ENCODE assay signal across 23 cellular contexts in the genomic region with DNA sequence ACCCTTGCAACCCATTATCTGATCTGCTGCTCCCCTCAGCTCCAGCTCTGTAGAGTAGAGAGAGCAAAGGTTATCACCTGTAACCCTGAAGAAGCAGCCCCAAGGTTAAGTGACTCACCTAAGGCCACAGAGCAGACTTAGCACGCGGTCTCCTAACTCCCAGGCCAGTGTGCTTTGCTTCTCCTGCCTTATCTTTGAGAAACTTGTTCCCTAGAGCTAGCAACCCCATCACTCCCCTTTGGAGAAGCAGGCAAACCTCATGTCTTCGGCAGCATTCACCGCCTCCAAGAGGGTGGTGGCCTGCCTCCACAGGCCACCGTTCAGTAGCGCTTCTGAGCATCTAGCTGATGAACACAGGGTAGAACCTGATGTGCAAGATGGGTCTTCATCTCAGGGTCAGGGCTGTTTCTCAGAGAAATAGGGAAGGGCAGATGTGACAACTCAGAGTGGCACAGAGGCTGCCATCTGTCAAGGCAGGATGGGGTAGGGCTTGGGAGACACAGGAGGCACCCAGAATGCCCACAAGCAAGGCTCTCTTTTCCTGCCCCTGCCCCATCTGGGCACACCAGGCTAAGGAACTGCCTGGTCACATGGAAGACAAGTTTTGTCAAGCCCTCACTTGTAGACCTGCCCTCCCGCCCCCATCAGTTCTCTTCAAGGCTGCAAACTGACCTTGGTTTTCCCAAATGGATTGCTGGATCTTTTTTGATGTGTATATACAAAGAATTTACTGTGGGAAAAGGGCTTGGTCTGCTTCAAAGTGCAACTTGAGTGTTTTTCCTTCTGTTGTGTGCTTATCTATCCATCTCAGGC. TPM values are rescaled to one million over a fixed set of nuclear protein-coding genes. Genes with fewer than 3 reads are reported as not detected.
A peak's percentile ranks its signal among the peaks of the same experiment; 100 is the strongest.
DNase-seq lines count a peak whose midpoint lies in the region; ATAC-seq and TF ChIP-seq lines count a peak whose summit lies in the region.
"Had no signal": no experiment of that assay in that cellular context is flagged by ENCODE, and none has a peak within 500 bp of the region (broad histone marks: within the 10 kb centered on the region; RNA-seq: fewer than 3 reads in every experiment).

No MANE protein-coding gene starts in this region.

- intact Hi-C loops in activated naive CD4-positive, alpha-beta T cell treated with anti-CD3 and anti-CD28 coated beads for 36 hours (cut with micrococcal nuclease): no loop called here

- ATAC-seq in activated T-helper 17 cell treated with anti-CD3 and anti-CD28 coated beads, Interleukin-2, amount 50 U/mL, for 72 hours (replicated peaks): no peak
- ATAC-seq: HepG2, left ventricle myocardium superior had no signal

- H3K9ac ChIP-seq in Loucy (ENCODE audit: low read depth, low read length, poor library complexity, severe bottlenecking) (peak overlapping the region; percentile 22), mesenchymal stem cell (ENCODE audit: low read length) (no peak overlapping the region)

- no peaks in the 10 kb centered on the region for H4K20me1 ChIP-seq in Loucy (ENCODE audit: insufficient read depth, low read length, poor library complexity, severe bottlenecking)

- no peaks in the 10 kb centered on the region for H3K9me3 Mint-ChIP-seq in activated naive CD4-positive, alpha-beta T cell treated with anti-CD3 and anti-CD28 coated beads for 36 hours
- H3K9me3 Mint-ChIP-seq in activated T-helper 17 cell treated with anti-CD3 and anti-CD28 coated beads, Interleukin-2, amount 50 U/mL, for 72 hours: no peaks in the 10 kb centered on the region
- H3K9me3 Mint-ChIP-seq in nephron progenitor cell: no peaks in the 10 kb centered on the region
- H3K9me3 Mint-ChIP-seq: activated CD4-positive, alpha-beta memory T cell treated with anti-CD3 and anti-CD28 coated beads, Interleukin-2, amount 10 ng/mL, durations not matched to agents 7 days and 5 days; CD8-positive, alpha-beta memory T cell; HFFc6; immature natural killer cell had no signal

- no peaks in the 10 kb centered on the region for H3K79me2 ChIP-seq in Loucy (ENCODE audit: insufficient read depth, low read length)

- no peaks in the 10 kb centered on the region for H3K27me3 ChIP-seq in Loucy (ENCODE audit: insufficient read depth, low read length, poor library complexity, severe bottlenecking)
- no peaks in the 10 kb centered on the region for H3K27me3 ChIP-seq in mesenchymal stem cell (ENCODE audit: control insufficient read depth in 1 of 2, insufficient read depth in 1 of 2, low read length in 2 of 2)
- H3K27me3 ChIP-seq: MG63, neutrophil, right atrium auricular region, thyroid gland had no signal

- H3K4me3 Mint-ChIP-seq in activated naive CD4-positive, alpha-beta T cell treated with anti-CD3 and anti-CD28 coated beads for 36 hours: no peak overlapping the region
- H3K4me3 Mint-ChIP-seq in activated T-helper 17 cell treated with anti-CD3 and anti-CD28 coated beads, Interleukin-2, amount 50 U/mL, for 72 hours: no peak overlapping the region
- no peak overlapping the region for H3K4me3 Mint-ChIP-seq in nephron progenitor cell
- H3K4me3 Mint-ChIP-seq: activated CD4-positive, alpha-beta memory T cell treated with anti-CD3 and anti-CD28 coated beads, Interleukin-2, amount 10 ng/mL, durations not matched to agents 7 days and 5 days; CD8-positive, alpha-beta memory T cell; HFFc6; immature natural killer cell had no signal

- no peak overlapping the region for H2AK5ac ChIP-seq in mesenchymal stem cell (ENCODE audit: low read length, severe bottlenecking)

- H2AFZ ChIP-seq in Loucy (ENCODE audit: low read length) (no peak overlapping the region), mesenchymal stem cell (ENCODE audit: low read depth, low read length) (no peak overlapping the region)

- no peaks in the 10 kb centered on the region for H3K36me3 Mint-ChIP-seq in activated naive CD4-positive, alpha-beta T cell treated with anti-CD3 and anti-CD28 coated beads for 36 hours (ENCODE audit: low read depth)
- H3K36me3 Mint-ChIP-seq in activated T-helper 17 cell treated with anti-CD3 and anti-CD28 coated beads, Interleukin-2, amount 50 U/mL, for 72 hours (ENCODE audit: low read depth): peaks cover 80% of the 10 kb centered on the region
- peaks cover 56% of the 10 kb centered on the region for H3K36me3 Mint-ChIP-seq in nephron progenitor cell (ENCODE audit: low read depth)

- H3K9me2 ChIP-seq in Loucy (replicated peaks; ENCODE audit: low read depth, low read length): no peaks in the 10 kb centered on the region

- no peak overlapping the region for H4K91ac ChIP-seq in mesenchymal stem cell (ENCODE audit: low read length)

- H3K27ac ChIP-seq in mesenchymal stem cell (ENCODE audit: low read length, poor library complexity, severe bottlenecking): no peak overlapping the region
- H3K27ac ChIP-seq: neutrophil, right atrium auricular region, thyroid gland had no signal

- no peak overlapping the region for H4K8ac ChIP-seq in mesenchymal stem cell (ENCODE audit: low read length)

- no peak overlapping the region for H3K14ac ChIP-seq in mesenchymal stem cell (ENCODE audit: low read length in 2 of 2)

- DNase-seq in activated naive CD4-positive, alpha-beta T cell treated with anti-CD3 and anti-CD28 coated beads for 36 hours: no peak
- DNase-seq in activated naive CD4-positive, alpha-beta T cell (lab: John Stamatoyannopoulos, UW): no peak
- DNase-seq in nephron progenitor cell (no peak), NCI-H2081 (lab: John Stamatoyannopoulos, UW) (no peak), mesenchymal stem cell (no peak)
- DNase-seq in stimulated activated CD4-positive, alpha-beta T cell treated with anti-CD3 and anti-CD28 coated beads, Interleukin-2, amount 100 ng/mL, for 48 hours: no peak
- DNase-seq: activated CD4-positive, alpha-beta memory T cell treated with anti-CD3 and anti-CD28 coated beads, Interleukin-2, amount 10 ng/mL, durations not matched to agents 7 days and 5 days; amygdala; CD8-positive, alpha-beta memory T cell; cerebellar nuclear complex; DMS79 treated with DMSO at 0.1 percent for 48 hours; HFFc6; immature natural killer cell; left ventricle myocardium superior; MG63; RPMI8226; stimulated activated CD4-positive, alpha-beta T cell treated with anti-CD3 and anti-CD28 coated beads, Interleukin-15, amount 100 ng/mL, for 24 hours; thyroid gland had no signal

- TF ChIP-seq CTCF in Loucy (conservative IDR thresholded peaks at IDR 0.05; ENCODE audit: low read length) (no peak), nephron progenitor cell (IDR thresholded peaks at IDR 0.05) (no peak)

- H3K18ac ChIP-seq in mesenchymal stem cell (ENCODE audit: low read depth in 1 of 2, low read length in 2 of 2): no peak overlapping the region

- CTCF ChIA-PET in activated naive CD4-positive, alpha-beta T cell treated with anti-CD3 and anti-CD28 coated beads for 36 hours (lab: Charles Lee): interaction anchor here (0.6 kb wide), 1 partner anchor 208 kb away, joined by 3 read pairs; no protein-coding TSS in a partner anchor

- H3K4me3 ChIP-seq in Loucy (ENCODE audit: low read length, poor library complexity, severe bottlenecking) (no peak overlapping the region), mesenchymal stem cell (ENCODE audit: insufficient read depth in 1 of 2, low read depth in 1 of 2, low read length in 2 of 2) (no peak overlapping the region)
- H3K4me3 ChIP-seq: MG63, right atrium auricular region, thyroid gland had no signal

- WGBS in mesenchymal stem cell: 93% methylated on average over 7 of the region's 7 CpGs

- H3K9me3 ChIP-seq in Loucy (ENCODE audit: insufficient read depth, low read depth, low read length) (no peaks in the 10 kb centered on the region), mesenchymal stem cell (ENCODE audit: control insufficient read depth, low read length) (no peaks in the 10 kb centered on the region)
- H3K9me3 ChIP-seq: MG63, neutrophil, right atrium auricular region, thyroid gland had no signal

- no peak overlapping the region for H3K4ac ChIP-seq in mesenchymal stem cell (ENCODE audit: low read depth in 1 of 2, low read length in 2 of 2)

- no peak overlapping the region for H2BK15ac ChIP-seq in mesenchymal stem cell (ENCODE audit: low read depth, poor library complexity, severe bottlenecking)

- H2BK120ac ChIP-seq in mesenchymal stem cell (ENCODE audit: low read depth, low read length): no peak overlapping the region

- H3F3A ChIP-seq in Loucy (ENCODE audit: low read depth): no peaks in the 10 kb centered on the region

- H3K36me3 ChIP-seq in Loucy (ENCODE audit: insufficient read depth, low read length) (peaks cover 22% of the 10 kb centered on the region; the same call in 1 of the 2 replicates), mesenchymal stem cell (ENCODE audit: control insufficient read depth in 1 of 2, insufficient read depth in 2 of 2, low read depth in 1 of 2, low read length in 2 of 2) (peaks cover 5 to 21% of the 10 kb centered on the region in 2 experiments)
- H3K36me3 ChIP-seq: right atrium auricular region had no signal

- H3K4me1 ChIP-seq in Loucy (ENCODE audit: insufficient read depth, low read length, poor library complexity, severe bottlenecking) (peaks cover 14% of the 10 kb centered on the region), mesenchymal stem cell (ENCODE audit: control insufficient read depth, insufficient read depth, low read depth, low read length) (no peaks in the 10 kb centered on the region)
- H3K4me1 ChIP-seq: right atrium auricular region had no signal

- H3K27me3 Mint-ChIP-seq in activated naive CD4-positive, alpha-beta T cell treated with anti-CD3 and anti-CD28 coated beads for 36 hours (ENCODE audit: low read depth): no peaks in the 10 kb centered on the region
- H3K27me3 Mint-ChIP-seq in activated T-helper 17 cell treated with anti-CD3 and anti-CD28 coated beads, Interleukin-2, amount 50 U/mL, for 72 hours: no peaks in the 10 kb centered on the region
- peaks cover 10% of the 10 kb centered on the region for H3K27me3 Mint-ChIP-seq in nephron progenitor cell (ENCODE audit: low read depth, poor library complexity)
- H3K27me3 Mint-ChIP-seq: activated CD4-positive, alpha-beta memory T cell treated with anti-CD3 and anti-CD28 coated beads, Interleukin-2, amount 10 ng/mL, durations not matched to agents 7 days and 5 days; CD8-positive, alpha-beta memory T cell had no signal

- peaks cover 5% of the 10 kb centered on the region for H3K79me1 ChIP-seq in mesenchymal stem cell (replicated peaks; ENCODE audit: low read length, poor library complexity, severe bottlenecking)

- H3K4me2 ChIP-seq in Loucy (ENCODE audit: low read depth, low read length, poor library complexity, severe bottlenecking): no peak overlapping the region
- H3K4me2 ChIP-seq in mesenchymal stem cell (ENCODE audit: low read length, poor library complexity, severe bottlenecking): no peak overlapping the region

- no peak overlapping the region for H2BK5ac ChIP-seq in mesenchymal stem cell (ENCODE audit: low read depth, low read length, poor library complexity, severe bottlenecking)

- H3K4me1 Mint-ChIP-seq in activated naive CD4-positive, alpha-beta T cell treated with anti-CD3 and anti-CD28 coated beads for 36 hours (ENCODE audit: low read depth): no peaks in the 10 kb centered on the region
- peaks cover 4% of the 10 kb centered on the region for H3K4me1 Mint-ChIP-seq in activated T-helper 17 cell treated with anti-CD3 and anti-CD28 coated beads, Interleukin-2, amount 50 U/mL, for 72 hours
- peaks cover 68% of the 10 kb centered on the region for H3K4me1 Mint-ChIP-seq in nephron progenitor cell

- peak overlapping the region; percentile 11 for H3K27ac Mint-ChIP-seq in activated naive CD4-positive, alpha-beta T cell treated with anti-CD3 and anti-CD28 coated beads for 36 hours
- H3K27ac Mint-ChIP-seq in activated T-helper 17 cell treated with anti-CD3 and anti-CD28 coated beads, Interleukin-2, amount 50 U/mL, for 72 hours: peak overlapping the region; percentile 58
- peak overlapping the region; percentile 78 for H3K27ac Mint-ChIP-seq in nephron progenitor cell
- H3K27ac Mint-ChIP-seq: activated CD4-positive, alpha-beta memory T cell treated with anti-CD3 and anti-CD28 coated beads, Interleukin-2, amount 10 ng/mL, durations not matched to agents 7 days and 5 days; HFFc6 had no signal

- H2BK12ac ChIP-seq in mesenchymal stem cell (ENCODE audit: low read length in 2 of 2): no peak overlapping the region

- H3K23ac ChIP-seq in mesenchymal stem cell (ENCODE audit: low read length in 2 of 2): no peak overlapping the region

RNA-seq across cellular contexts. Expression of a gene that starts 34.9 kb away (rescaled TPM):
- total RNA-seq in activated naive CD4-positive, alpha-beta T cell treated with anti-CD3 and anti-CD28 coated beads for 36 hours: 100 to 1,000 TPM; 124 TPM
- 100 to 1,000 TPM; 117 to 179 TPM for total RNA-seq in activated T-helper 17 cell treated with anti-CD3 and anti-CD28 coated beads, Interleukin-2, amount 50 U/mL, for 72 hours
- 65.2 TPM for polyA plus RNA-seq in mesenchymal stem cell (2013, experiment 1 of 2)
- polyA plus RNA-seq in mesenchymal stem cell (2013, experiment 2 of 2): 61.1 TPM

RNA-seq across cellular contexts. Expression of a gene that starts 39.7 kb away (rescaled TPM):
- 10 to 100 TPM; 14.2 to 15.9 TPM for total RNA-seq in activated naive CD4-positive, alpha-beta T cell treated with anti-CD3 and anti-CD28 coated beads for 36 hours
- 10 to 100 TPM; 40.3 to 43.9 TPM for total RNA-seq in activated T-helper 17 cell treated with anti-CD3 and anti-CD28 coated beads, Interleukin-2, amount 50 U/mL, for 72 hours
- 4.1 TPM for polyA plus RNA-seq in mesenchymal stem cell (2013, experiment 1 of 2)
- 3.8 TPM for polyA plus RNA-seq in mesenchymal stem cell (2013, experiment 2 of 2)

Comparison
In these comparisons a context has a peak if more than half of its experiments do, and no peak if none do; other contexts are left out.
1. H3K27ac Mint-ChIP-seq: peak in every context shown above with its lines; median percentile 78 in nephron progenitor cell; 58 in activated T-helper 17 cell treated with anti-CD3 and anti-CD28 coated beads, Interleukin-2, amount 50 U/mL, for 72 hours; 11 in activated naive CD4-positive, alpha-beta T cell treated with anti-CD3 and anti-CD28 coated beads for 36 hours.